ENCODE assay signal across 12 cellular contexts in genomic region chr5:44935262-44935661, GRCh38.
DNase-seq lines count a peak whose midpoint lies in the region; TF ChIP-seq lines count a peak whose summit lies in the region.
"Had no signal": no experiment of that assay in that cellular context is flagged by ENCODE, and none has a peak within 500 bp of the region (broad histone marks: within the 10 kb centered on the region; RNA-seq: fewer than 3 reads in every experiment).

No MANE protein-coding gene starts in this region.

- no peaks in the 10 kb centered on the region for H3F3A ChIP-seq in PC-9 (ENCODE audit: insufficient read depth, low read depth)

- CTCF ChIA-PET in HEK293 (lab: Yijun Ruan, JAX) (interaction anchor here (0.6 to 1.8 kb wide), 5 partner anchors 13 to 598 kb away, joined by 3 to 5 read pairs (median 3); no protein-coding TSS in a partner anchor), PC-9 (lab: Charles Lee) (no interaction called here)

- H3K27ac ChIP-seq in HEK293 (ENCODE audit: extremely low read depth, low read depth, low read length) (no peak overlapping the region), PC-9 (no peak overlapping the region)
- H3K27ac ChIP-seq: SK-N-MC had no signal

- no peak overlapping the region for H2AFZ ChIP-seq in PC-9

- H3K4me1 ChIP-seq in HEK293 (ENCODE audit: control insufficient read depth, insufficient read depth, low read length), result no peaks in the 10 kb centered on the region
- peaks cover 8% of the 10 kb centered on the region; the same call in 1 of the 2 replicates for H3K4me1 ChIP-seq in PC-9 (replicated peaks; ENCODE audit: insufficient read depth)

- H3K4me3 ChIP-seq in HEK293 (ENCODE audit: low read depth, low read length), result no peak overlapping the region
- no peak overlapping the region for H3K4me3 ChIP-seq in PC-9
- H3K4me3 ChIP-seq: SK-N-MC had no signal

- H3K79me2 ChIP-seq in PC-9 (ENCODE audit: low read depth), result no peaks in the 10 kb centered on the region

- intact Hi-C loops in PC-9 (cut with micrococcal nuclease; ENCODE audit: unreplicated experiment), result loop anchor here (5.0 kb wide), 1 partner anchor 73 kb away; no protein-coding TSS in a partner anchor

- no peaks in the 10 kb centered on the region; the same call in 1 of the 2 replicates for H3K9me2 ChIP-seq in PC-9 (ENCODE audit: insufficient read depth)

- no TSS peak for BruUV-seq in PC-9 (replicated peaks; lab: Mats Ljungman, UMichigan)

- no peak overlapping the region for H3K4me2 ChIP-seq in PC-9

- H3K27me3 ChIP-seq in PC-9 (ENCODE audit: insufficient read depth, low read depth), result no peaks in the 10 kb centered on the region

- POLR2A ChIA-PET in HEK293 (lab: Yijun Ruan, JAX) (no interaction called here), PC-9 (lab: Charles Lee; ENCODE audit: unreplicated experiment) (no interaction called here)

- H3K9me3 ChIP-seq in HEK293 (ENCODE audit: control insufficient read depth, insufficient read depth, low read depth, low read length) (no peaks in the 10 kb centered on the region), PC-9 (ENCODE audit: insufficient read depth, low read depth) (no peaks in the 10 kb centered on the region; the same call in 1 of the 2 replicates)

- H3K36me3 ChIP-seq in HEK293 (ENCODE audit: control insufficient read depth in 2 of 2, insufficient read depth in 1 of 2, low read length in 2 of 2) (no peaks in the 10 kb centered on the region), PC-9 (ENCODE audit: low read depth) (no peaks in the 10 kb centered on the region)

- DNase-seq in ELR (ENCODE audit: low read depth) (peak; percentile 39), PC-9 (no peak), iPS-NIHi7 (ENCODE audit: extremely low spot score) (peak; percentile 52), NCI-H1105 (lab: John Stamatoyannopoulos, UW) (no peak), SIG-M5 (lab: John Stamatoyannopoulos, UW) (no peak), NCI-H345 treated with DMSO at 0.1 percent for 48 hours (lab: John Stamatoyannopoulos, UW; ENCODE audit: unreplicated experiment) (no peak), COR-L47 (lab: John Stamatoyannopoulos, UW) (no peak)
- DNase-seq: activated CD4-positive, alpha-beta T cell treated with anti-CD3 and anti-CD28 coated beads, Interleukin-2, amount 50 U/mL, for 48 hours; glutamatergic neuron; NCI-H2029 had no signal

- no peaks in the 10 kb centered on the region for H4K20me1 ChIP-seq in PC-9 (ENCODE audit: insufficient read depth)

- no peak for TF ChIP-seq CTCF in HEK293 (tag by site-specific recombination; IDR thresholded peaks at IDR 0.05)
- TF ChIP-seq CTCF in PC-9 (conservative IDR thresholded peaks at IDR 0.05), result peak; percentile 51; the same call in 1 of the 2 replicates

TF ChIP-seq in HEK293, 187 proteins besides CTCF, POLR2A, EP300 and RAD21:
- TF ChIP-seq ZNF777 (tag by site-specific recombination; IDR thresholded peaks at IDR 0.05; ENCODE audit: borderline replicate concordance) (no peak), ZNF654 (tag by site-specific recombination; IDR thresholded peaks at IDR 0.05; ENCODE audit: low read depth) (peak; percentile 44)

Comparison
In these comparisons a context has a peak if more than half of its experiments do, and no peak if none do; other contexts are left out.
1. DNase-seq: peak in ELR (single experiment) and iPS-NIHi7 (single experiment); none in PC-9 (0 of 2), NCI-H1105 (single experiment), SIG-M5 (single experiment), NCI-H345 treated with DMSO at 0.1 percent for 48 hours (single experiment) and COR-L47 (single experiment).